9 cellular contexts compared by ENCODE assay signal in the genomic region with DNA sequence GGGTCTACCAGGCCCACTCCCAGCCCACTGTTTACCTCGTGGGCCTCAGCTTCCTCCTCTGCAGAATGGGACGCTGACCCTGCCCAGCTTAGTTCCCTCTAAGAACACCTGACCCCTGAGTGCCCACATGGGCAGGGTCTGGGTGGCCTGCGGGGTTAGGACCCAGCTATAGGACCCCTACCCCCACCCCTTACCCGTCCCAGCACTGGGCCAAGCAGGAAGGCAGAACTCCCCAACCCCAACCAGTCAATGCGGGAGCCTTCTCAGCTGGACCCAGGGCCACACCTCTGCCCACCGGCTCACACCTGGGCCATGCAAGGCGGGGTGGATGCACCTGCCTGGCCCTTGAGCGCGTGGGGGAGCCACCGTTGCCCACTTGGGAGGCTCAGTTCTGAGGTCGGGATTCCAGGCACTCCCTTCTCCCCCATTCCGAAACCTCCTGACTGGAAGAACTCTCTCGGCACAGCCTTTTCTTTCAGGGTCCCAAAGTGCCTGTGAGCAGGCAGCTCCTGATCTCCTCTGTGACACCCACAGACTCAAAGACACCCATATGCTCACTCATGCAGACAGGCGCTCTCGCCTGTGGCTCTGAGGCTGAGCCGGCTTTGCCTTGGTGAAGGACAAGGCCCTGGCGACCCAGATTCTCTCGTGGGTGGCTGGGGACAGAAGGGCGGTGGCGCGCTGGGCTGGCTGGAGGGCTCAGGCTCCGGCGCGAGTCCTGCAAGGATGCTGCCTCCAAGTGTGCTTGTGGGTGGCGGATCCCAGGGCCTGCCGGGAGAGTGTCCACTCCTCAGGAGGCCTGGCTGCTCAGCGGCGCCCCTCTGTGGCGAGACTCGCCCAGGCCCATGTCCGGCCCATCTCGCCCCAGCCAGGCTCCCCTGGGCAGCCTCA. TPM values are rescaled to one million over a fixed set of nuclear protein-coding genes. Genes with fewer than 3 reads are reported as not detected.
A peak's percentile ranks its signal among the peaks of the same experiment; 100 is the strongest.
DNase-seq lines count a peak whose midpoint lies in the region; ATAC-seq and TF ChIP-seq lines count a peak whose summit lies in the region.
"Had no signal": no experiment of that assay in that cellular context is flagged by ENCODE, and none has a peak within 500 bp of the region (broad histone marks: within the 10 kb centered on the region; RNA-seq: fewer than 3 reads in every experiment).

No MANE protein-coding gene starts in this region.

- peaks cover 2% of the 10 kb centered on the region for H3K4me1 ChIP-seq in mucosa of descending colon (ENCODE audit: low read depth)
- H3K4me1 ChIP-seq in Peyer's patch: peaks cover 0 to 4% (median 2%) of the 10 kb centered on the region in 4 donors
- peaks cover 0 to 4% of the 10 kb centered on the region in 2 experiments for H3K4me1 ChIP-seq in trophoblast cell (ENCODE audit: control insufficient read depth in 1 of 2, insufficient read depth in 2 of 2, low read length in 2 of 2)

- H4K8ac ChIP-seq in trophoblast cell (ENCODE audit: low read depth, low read length): no peak overlapping the region

- WGBS in trophoblast cell (ENCODE audit: extremely low coverage, insufficient coverage, insufficient read length): no CpG with 5 or more reads among the region's 32 CpGs

- H3K4me1 Mint-ChIP-seq in CD14-positive monocyte (peaks cover 6% of the 10 kb centered on the region), HFFc6 (ENCODE audit: low read depth) (no peaks in the 10 kb centered on the region)

- ATAC-seq in mucosa of descending colon (peak; percentile 42), HG03520 (IDR thresholded peaks at IDR 0.05; ENCODE audit: unreplicated experiment) (no peak), HG03045 (IDR thresholded peaks at IDR 0.05; ENCODE audit: unreplicated experiment) (no peak)

- H2BK12ac ChIP-seq in trophoblast cell (ENCODE audit: low read length): no peak overlapping the region

- H3K4me3 ChIP-seq in mucosa of descending colon: no peak overlapping the region
- no peak overlapping the region for H3K4me3 ChIP-seq in Peyer's patch
- H3K4me3 ChIP-seq in trophoblast cell (ENCODE audit: low read depth, low read length): no peak overlapping the region

- intact Hi-C loops in CD14-positive monocyte (cut with micrococcal nuclease): no loop called here
- intact Hi-C loops in mucosa of descending colon (cut with DNase I, micrococcal nuclease): no loop called here

- H3K27ac ChIP-seq in Peyer's patch: no peak overlapping the region
- no peak overlapping the region for H3K27ac ChIP-seq in trophoblast cell (ENCODE audit: low read depth, low read length)

- H3K9me3 ChIP-seq in mucosa of descending colon (no peaks in the 10 kb centered on the region), Peyer's patch (no peaks in the 10 kb centered on the region), trophoblast cell (ENCODE audit: insufficient read depth, low read depth, low read length) (no peaks in the 10 kb centered on the region)

- no peak overlapping the region for H3K18ac ChIP-seq in trophoblast cell (ENCODE audit: low read length)

- TF ChIP-seq CTCF in CD14-positive monocyte (IDR thresholded peaks at IDR 0.05) (peak; percentile 39), HFFc6 (IDR thresholded peaks at IDR 0.05) (peak; percentile 46), mucosa of descending colon (IDR thresholded peaks at IDR 0.05) (no peak), Peyer's patch (IDR thresholded peaks at IDR 0.05) (no peak)

- peaks cover 0 to 7% of the 10 kb centered on the region in 2 donors for H3K27me3 ChIP-seq in Peyer's patch
- peaks cover 7% of the 10 kb centered on the region for H3K27me3 ChIP-seq in trophoblast cell (ENCODE audit: insufficient read depth, low read length)

- no peaks in the 10 kb centered on the region for H3K79me1 ChIP-seq in trophoblast cell (ENCODE audit: low read length)

- H3K9ac ChIP-seq in trophoblast cell (ENCODE audit: low read length): no peak overlapping the region

- H2BK5ac ChIP-seq in trophoblast cell (ENCODE audit: low read depth, low read length, poor library complexity): no peak overlapping the region

- H4K91ac ChIP-seq in trophoblast cell (ENCODE audit: low read depth, low read length): no peak overlapping the region

- TF ChIP-seq POLR2A in Peyer's patch (IDR thresholded peaks at IDR 0.05): no peak

- H3K4me2 ChIP-seq in trophoblast cell (ENCODE audit: low read length): no peak overlapping the region

- H3K23ac ChIP-seq in trophoblast cell (ENCODE audit: low read length): no peak overlapping the region

- H3K36me3 ChIP-seq in mucosa of descending colon (ENCODE audit: low read depth): no peaks in the 10 kb centered on the region
- no peaks in the 10 kb centered on the region for H3K36me3 ChIP-seq in Peyer's patch
- H3K36me3 ChIP-seq in trophoblast cell (ENCODE audit: control insufficient read depth in 1 of 2, insufficient read depth in 2 of 2, low read length in 2 of 2): no peaks in the 10 kb centered on the region

- H3K27me3 Mint-ChIP-seq in CD14-positive monocyte (ENCODE audit: low read depth in 3 of 3) (peaks cover 38 to 61% (median 42%) of the 10 kb centered on the region in 3 donors), HFFc6 (ENCODE audit: insufficient read depth) (peaks cover 22% of the 10 kb centered on the region)

- H2BK120ac ChIP-seq in trophoblast cell (ENCODE audit: insufficient read depth, low read length, poor library complexity): no peak overlapping the region

- no peak overlapping the region for H3K27ac Mint-ChIP-seq in CD14-positive monocyte
- H3K27ac Mint-ChIP-seq in HFFc6: no peak overlapping the region
- H3K27ac Mint-ChIP-seq: T-helper 1 cell treated with Interleukin-12 subunit alpha and Interleukin-12 subunit beta and Interleukin-4 antibody, amounts not matched to agents 30 μg/mL and 1 μg/mL, for 36 hours had no signal

- H2AK5ac ChIP-seq in trophoblast cell (ENCODE audit: low read length): no peak overlapping the region

- H3K14ac ChIP-seq in trophoblast cell (ENCODE audit: low read length): no peak overlapping the region

- peaks cover 0 to 7% (median 3%) of the 10 kb centered on the region in 7 donors for H3K9me3 Mint-ChIP-seq in CD14-positive monocyte
- no peaks in the 10 kb centered on the region; the same call in 1 of the 2 replicates for H3K9me3 Mint-ChIP-seq in HFFc6
- H3K9me3 Mint-ChIP-seq: T-helper 1 cell treated with Interleukin-12 subunit alpha and Interleukin-12 subunit beta and Interleukin-4 antibody, amounts not matched to agents 30 μg/mL and 1 μg/mL, for 36 hours had no signal

- DNase-seq in CD14-positive monocyte (ENCODE audit: low spot score) (no peak), HFFc6 (no peak), dedifferentiated amniotic fluid mesenchymal stem cell (ENCODE audit: extremely low spot score) (peak; percentile 12), mucosa of descending colon (peak in 1 of 3 donors; percentile 35), Peyer's patch (no peak), trophoblast cell (no peak)

- H3K36me3 Mint-ChIP-seq in CD14-positive monocyte (peaks cover 0 to 4% of the 10 kb centered on the region in 2 donors), HFFc6 (ENCODE audit: low read depth) (no peaks in the 10 kb centered on the region)

- H3K4me3 Mint-ChIP-seq in CD14-positive monocyte (peak overlapping the region in 1 of 2 donors; percentile 74), HFFc6 (no peak overlapping the region)

- H2AFZ ChIP-seq in trophoblast cell (ENCODE audit: insufficient read depth, low read length, poor library complexity): no peak overlapping the region

- H3K4ac ChIP-seq in trophoblast cell (ENCODE audit: low read depth, low read length): no peak overlapping the region

- H3K79me2 ChIP-seq in trophoblast cell (ENCODE audit: control insufficient read depth, insufficient read depth, low read length, poor library complexity): no peaks in the 10 kb centered on the region

- no peak overlapping the region for H4K12ac ChIP-seq in trophoblast cell (ENCODE audit: low read depth, low read length)

RNA-seq across cellular contexts. Expression of gene PARP4, which starts 27.9 kb away (rescaled TPM):
- polyA plus RNA-seq in CD14-positive monocyte: 10 to 100 TPM; 51.9 to 56.8 TPM
- 10 to 100 TPM; 38.0 to 48.5 (median 43.1) TPM for total RNA-seq in HFFc6 (2021; fragmentation: NEBNext Ultra II Directional; extraction: Animal tissue kit (Norgen Biotek cat#: 25700))
- total RNA-seq in mucosa of descending colon (100 to 1,000 TPM in 2 of 3 donors, 10 to 100 TPM in 1; 88.4 to 156 (median 117) TPM), Peyer's patch (100 to 1,000 TPM; 136 to 161 (median 138) TPM)
- 19.1 and 20.4 TPM in 2 replicates for polyA plus RNA-seq in trophoblast cell (2013)

Comparison
In these comparisons a context has a peak if more than half of its experiments do, and no peak if none do; other contexts are left out.
1. CTCF ChIP-seq: peak in CD14-positive monocyte (single experiment) and HFFc6 (single experiment); none in mucosa of descending colon (single experiment) and Peyer's patch (0 of 6).